In the genomic region with DNA sequence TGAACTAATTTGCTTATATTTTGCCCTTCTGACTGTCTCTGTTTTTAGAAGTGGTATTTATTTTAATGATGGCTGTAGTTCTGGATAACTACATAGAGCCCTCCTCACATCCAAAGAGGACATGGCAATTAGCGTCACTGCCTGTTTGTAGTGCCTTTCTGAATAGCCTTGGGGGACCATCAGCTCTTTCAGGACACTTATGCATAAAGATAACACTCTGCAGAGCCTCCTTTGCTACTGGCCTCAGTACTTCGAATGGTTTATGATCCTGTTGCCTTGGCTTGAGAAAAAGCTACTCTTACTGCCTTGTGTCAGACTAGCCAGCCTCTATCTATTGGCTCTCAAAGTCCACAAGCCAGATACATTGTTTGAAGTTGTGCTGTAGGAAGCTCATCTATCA, we compare ENCODE assay signal across 22 cellular contexts.
DNase-seq lines count a peak whose midpoint lies in the region; ATAC-seq and TF ChIP-seq lines count a peak whose summit lies in the region.
"Had no signal": no experiment of that assay in that cellular context is flagged by ENCODE, and none has a peak within 500 bp of the region (broad histone marks: within the 10 kb centered on the region; RNA-seq: fewer than 3 reads in every experiment).

No MANE protein-coding gene starts in this region.

- H3K27me3 ChIP-seq in SK-N-SH (ENCODE audit: insufficient read depth) (no peaks in the 10 kb centered on the region), osteoblast (ENCODE audit: insufficient read depth, low read length) (no peaks in the 10 kb centered on the region), mammary epithelial cell (ENCODE audit: insufficient read depth, low read length) (no peaks in the 10 kb centered on the region)
- H3K27me3 ChIP-seq: BLaER1 treated with 17β-estradiol and CSF1 and Interleukin-3, amounts not matched to agents 10 nM and 100 nM had no signal

- H3K27ac Mint-ChIP-seq in nephron progenitor cell = peak overlapping the region; percentile 3
- H3K27ac Mint-ChIP-seq: CD14-positive monocyte; CD4-positive, alpha-beta T cell; CD8-positive, alpha-beta memory T cell had no signal

- dilution Hi-C loops in mammary epithelial cell (cut with HindIII; ENCODE audit: low sequenced_read_pairs) = no loop called here

- H3K9me3 Mint-ChIP-seq in nephron progenitor cell = peaks cover 47% of the 10 kb centered on the region
- H3K9me3 Mint-ChIP-seq: CD4-positive, alpha-beta T cell had no signal

- POLR2A ChIA-PET in SK-N-SH (lab: Yijun Ruan, JAX) = no interaction called here

- no peaks in the 10 kb centered on the region for H3F3A ChIP-seq in SK-N-SH (replicated peaks; ENCODE audit: insufficient read depth)

- H3K4me1 Mint-ChIP-seq in nephron progenitor cell = peaks cover 36% of the 10 kb centered on the region

- no peaks in the 10 kb centered on the region for H3K27me3 Mint-ChIP-seq in nephron progenitor cell (ENCODE audit: low read depth, poor library complexity)

- H3K27ac ChIP-seq in SK-N-SH (ENCODE audit: low read depth in 2 of 2, low read length in 1 of 2) (no peak overlapping the region), osteoblast (ENCODE audit: low read depth, low read length) (no peak overlapping the region), mammary epithelial cell (ENCODE audit: insufficient read depth, low read depth, low read length) (no peak overlapping the region)
- H3K27ac ChIP-seq: A549 had no signal

- H3K9me3 ChIP-seq in SK-N-SH (no peaks in the 10 kb centered on the region), osteoblast (ENCODE audit: low read depth, low read length) (peaks cover 6% of the 10 kb centered on the region), mammary epithelial cell (replicated peaks; ENCODE audit: insufficient read depth, low read length) (peaks cover 11% of the 10 kb centered on the region)
- H3K9me3 ChIP-seq: BE2C had no signal

- intact Hi-C loops in mammary epithelial cell (cut with micrococcal nuclease) = no loop called here

- CTCF ChIA-PET in SK-N-SH (lab: Yijun Ruan, JAX) = interaction anchor here (1.4 kb wide), 1 partner anchor 365 kb away, joined by 4 read pairs; no protein-coding TSS in a partner anchor
- CTCF ChIA-PET in mammary epithelial cell (lab: Charles Lee; ENCODE audit: low non-redundant PET) = no interaction called here

- no peak for TF ChIP-seq CTCF in SK-N-SH (IDR thresholded peaks at IDR 0.05)
- TF ChIP-seq CTCF in nephron progenitor cell (IDR thresholded peaks at IDR 0.05) = no peak
- TF ChIP-seq CTCF in osteoblast (IDR thresholded peaks at IDR 0.05; ENCODE audit: extremely low read depth, low read depth, low read length) = no peak
- no peak for TF ChIP-seq CTCF in mammary epithelial cell (conservative IDR thresholded peaks at IDR 0.05 in 1 of 2, IDR thresholded peaks at IDR 0.05 in 1 of 2; ENCODE audit: extremely low read depth in 1 of 2, insufficient read depth in 1 of 2, low read depth in 1 of 2, low read length in 2 of 2)

- no peak overlapping the region for H2AFZ ChIP-seq in SK-N-SH (ENCODE audit: low read depth)
- H2AFZ ChIP-seq in osteoblast (ENCODE audit: low read length) = peak overlapping the region; percentile 14
- no peak overlapping the region for H2AFZ ChIP-seq in mammary epithelial cell (ENCODE audit: low read depth, low read length)

- ATAC-seq in SK-N-SH treated with all-trans-retinoic acid at 6 μM for 48 hours = no peak
- ATAC-seq in HG03097 (IDR thresholded peaks at IDR 0.05; ENCODE audit: low FRiP score, unreplicated experiment) = no peak
- no peak for ATAC-seq in GM19467 (IDR thresholded peaks at IDR 0.05; ENCODE audit: unreplicated experiment)
- ATAC-seq: A549 had no signal

- no peak overlapping the region for H3K4me3 ChIP-seq in SK-N-SH (ENCODE audit: low read depth in 2 of 2, low read length in 1 of 2)
- H3K4me3 ChIP-seq in osteoblast (ENCODE audit: insufficient read depth, low read length) = no peak overlapping the region
- no peak overlapping the region for H3K4me3 ChIP-seq in mammary epithelial cell (replicated peaks in 1 of 3; ENCODE audit: insufficient read depth in 1 of 3, low read depth in 2 of 3, low read length in 3 of 3)
- H3K4me3 ChIP-seq: A549; BLaER1 treated with 17β-estradiol and CSF1 and Interleukin-3, amounts not matched to agents 10 nM and 100 nM had no signal

- 39% methylated on average over 2 of the region's 2 CpGs for WGBS in SK-N-SH (ENCODE audit: low lambda C conversion rate)
- 58% methylated on average over 2 of the region's 2 CpGs for WGBS in mammary epithelial cell (ENCODE audit: low coverage, missing lambda C conversion rate)

- TF ChIP-seq RAD21 in SK-N-SH (IDR thresholded peaks at IDR 0.05; ENCODE audit: low read length) = no peak

- H3K79me2 ChIP-seq in SK-N-SH (ENCODE audit: insufficient read depth) (no peaks in the 10 kb centered on the region), osteoblast (ENCODE audit: insufficient read depth, low read length) (no peaks in the 10 kb centered on the region), mammary epithelial cell (ENCODE audit: insufficient read depth, low read length) (no peaks in the 10 kb centered on the region)

- H3K36me3 ChIP-seq in SK-N-SH (replicated peaks in 1 of 2; ENCODE audit: control insufficient read depth in 1 of 2, insufficient read depth in 2 of 2, low read length in 1 of 2) = no peaks in the 10 kb centered on the region
- no peaks in the 10 kb centered on the region for H3K36me3 ChIP-seq in osteoblast (ENCODE audit: insufficient read depth, low read length)
- no peaks in the 10 kb centered on the region for H3K36me3 ChIP-seq in mammary epithelial cell (ENCODE audit: insufficient read depth, low read length)
- H3K36me3 ChIP-seq: BE2C; BLaER1 treated with 17β-estradiol and CSF1 and Interleukin-3, amounts not matched to agents 10 nM and 100 nM had no signal

- H3K9me2 ChIP-seq in SK-N-SH = no peaks in the 10 kb centered on the region

- H4K20me1 ChIP-seq in SK-N-SH (ENCODE audit: insufficient read depth) = no peaks in the 10 kb centered on the region
- no peaks in the 10 kb centered on the region for H4K20me1 ChIP-seq in osteoblast (ENCODE audit: insufficient read depth, low read length)
- no peaks in the 10 kb centered on the region for H4K20me1 ChIP-seq in mammary epithelial cell (ENCODE audit: insufficient read depth, low read length)
- H4K20me1 ChIP-seq: BLaER1 treated with 17β-estradiol and CSF1 and Interleukin-3, amounts not matched to agents 10 nM and 100 nM had no signal

- in situ Hi-C loops in mammary epithelial cell (cut with MboI; ENCODE audit: low sequenced_read_pairs in 2 of 2) = no loop called here

- no peaks in the 10 kb centered on the region for H3K4me1 ChIP-seq in SK-N-SH (ENCODE audit: control insufficient read depth in 1 of 2, insufficient read depth in 2 of 2, low read depth in 1 of 2, low read length in 1 of 2)
- H3K4me1 ChIP-seq in osteoblast (ENCODE audit: insufficient read depth, low read length) = peaks cover 16% of the 10 kb centered on the region
- H3K4me1 ChIP-seq in mammary epithelial cell (ENCODE audit: insufficient read depth, low read length) = no peaks in the 10 kb centered on the region
- H3K4me1 ChIP-seq: A549, BE2C had no signal

- peak; percentile 8 for DNase-seq in SK-N-SH
- DNase-seq in islet precursor cell = peak; percentile 87
- no peak for DNase-seq in nephron progenitor cell
- no peak for DNase-seq in osteoblast (ENCODE audit: insufficient read length, low spot score, missing footprints)
- DNase-seq in mammary epithelial cell = no peak
- DNase-seq: 8988T; ACHN; AML-193; BE2C; CD4-positive, alpha-beta T cell; CD8-positive, alpha-beta memory T cell; DMS 273 treated with DMSO at 0.1 percent for 48 hours; DMS53; DMS79 treated with DMSO at 0.1 percent for 48 hours; H7; HCEC 1CT had no signal

- TF ChIP-seq EP300 in SK-N-SH (IDR thresholded peaks at IDR 0.05; ENCODE audit: borderline replicate concordance in 1 of 2, low read depth in 1 of 2, low read length in 1 of 2) = no peak

- no peak overlapping the region for H3K9ac ChIP-seq in SK-N-SH
- H3K9ac ChIP-seq in mammary epithelial cell (ENCODE audit: insufficient read depth, low read length) = no peak overlapping the region
- H3K9ac ChIP-seq: BLaER1 treated with 17β-estradiol and CSF1 and Interleukin-3, amounts not matched to agents 10 nM and 100 nM had no signal

- H3K4me2 ChIP-seq in SK-N-SH (no peak overlapping the region), osteoblast (ENCODE audit: insufficient read depth, low read length) (no peak overlapping the region), mammary epithelial cell (ENCODE audit: insufficient read depth, low read depth, low read length) (no peak overlapping the region)
- H3K4me2 ChIP-seq: A549 had no signal

- no peak overlapping the region for H3K4me3 Mint-ChIP-seq in nephron progenitor cell
- H3K4me3 Mint-ChIP-seq: CD14-positive monocyte; CD4-positive, alpha-beta T cell; CD8-positive, alpha-beta memory T cell had no signal

- BruUV-seq in mammary epithelial cell (replicated peaks; lab: Mats Ljungman, UMichigan) = no TSS peak

- peaks cover 9% of the 10 kb centered on the region for H3K36me3 Mint-ChIP-seq in nephron progenitor cell (ENCODE audit: low read depth)
- H3K36me3 Mint-ChIP-seq: CD14-positive monocyte had no signal

TF ChIP-seq in SK-N-SH, 30 proteins besides CTCF, POLR2A, EP300 and RAD21:
- no peak for TF ChIP-seq YY1 (IDR thresholded peaks at IDR 0.05; ENCODE audit: low read depth)
- TF ChIP-seq JUND (IDR thresholded peaks at IDR 0.05) = no peak
- TF ChIP-seq FOXM1 (IDR thresholded peaks at IDR 0.05; ENCODE audit: low read depth) = no peak
- no peak for TF ChIP-seq RXRA (IDR thresholded peaks at IDR 0.05; ENCODE audit: borderline replicate concordance, low read depth)
- TF ChIP-seq NRF1 (IDR thresholded peaks at IDR 0.05; ENCODE audit: low read depth, low read length) = no peak

TF ChIP-seq in SK-N-SH treated with all-trans-retinoic acid at 6 μM for 48 hours, 23 proteins besides CTCF, POLR2A, EP300 and RAD21:
- TF ChIP-seq ESRRG (CRISPR knock-in tag; IDR thresholded peaks at IDR 0.05) (no peak), CSDC2 (CRISPR knock-in tag; IDR thresholded peaks at IDR 0.05) (no peak), RARB (CRISPR knock-in tag; IDR thresholded peaks at IDR 0.05) (no peak)

Comparison
In these comparisons a context has a peak if more than half of its experiments do, and no peak if none do; other contexts are left out.
1. DNase-seq: peak in SK-N-SH (single experiment) and islet precursor cell (single experiment); none in nephron progenitor cell (single experiment), osteoblast (single experiment) and mammary epithelial cell (single experiment).